8 cellular contexts compared by ENCODE assay signal in genomic region chr17:28571255-28572122, GRCh38. TPM values are rescaled to one million over a fixed set of nuclear protein-coding genes. Genes with fewer than 3 reads are reported as not detected.
DNase-seq lines count a peak whose midpoint lies in the region; ATAC-seq and TF ChIP-seq lines count a peak whose summit lies in the region.

PIGS (minus strand) TSS chr17:28571524; CDS start chr17:28571496, 28 bp downstream.

- TF ChIP-seq CTCF in OCI-LY3 (IDR thresholded peaks at IDR 0.05; ENCODE audit: low read depth, low read length) (no peak), endothelial cell (IDR thresholded peaks at IDR 0.05; ENCODE audit: unreplicated experiment) (no peak), mesothelial cell of epicardium (IDR thresholded peaks at IDR 0.05; ENCODE audit: unreplicated experiment) (no peak)

- H3K27me3 ChIP-seq in HUES64 (ENCODE audit: insufficient read depth, low read length) (peaks cover 18% of the 10 kb centered on the region; the same call in 1 of the 2 replicates), OCI-LY3 (ENCODE audit: low read depth, low read length) (no peaks in the 10 kb centered on the region)

- in situ Hi-C loops in Caki2 (cut with HindIII; ENCODE audit: low pct_unique_long_range_greater_than_20kb, low sequenced_read_pairs): no loop called here

- 2% methylated on average over 57 of the region's 57 CpGs for WGBS in HUES64

- H3K36me3 ChIP-seq in HUES64 (ENCODE audit: insufficient read depth, low read length) (peaks cover 12% of the 10 kb centered on the region; the same call in 1 of the 2 replicates), OCI-LY3 (replicated peaks; ENCODE audit: low read depth, low read length) (peaks cover 40% of the 10 kb centered on the region)

- ATAC-seq in GM21423 (IDR thresholded peaks at IDR 0.05; ENCODE audit: unreplicated experiment): peak; percentile 79

- peaks cover 12% of the 10 kb centered on the region for H3K36me3 Mint-ChIP-seq in endothelial cell (ENCODE audit: low read depth, unreplicated experiment)
- peaks cover 13% of the 10 kb centered on the region for H3K36me3 Mint-ChIP-seq in mesothelial cell of epicardium

- H3K27ac ChIP-seq in HUES64 (ENCODE audit: low read depth, low read length) (peak within 1 kb of the TSS; percentile 59; the same call in 1 of the 2 replicates), OCI-LY3 (ENCODE audit: low read length) (peak within 1 kb of the TSS; percentile 31)

- H3K27me3 Mint-ChIP-seq in endothelial cell (ENCODE audit: unreplicated experiment) (peaks cover 8% of the 10 kb centered on the region), mesothelial cell of epicardium (ENCODE audit: low read depth) (no peaks in the 10 kb centered on the region)

- H3K9me3 Mint-ChIP-seq in endothelial cell (ENCODE audit: unreplicated experiment): no peaks in the 10 kb centered on the region
- H3K9me3 Mint-ChIP-seq in mesothelial cell of epicardium: no peaks in the 10 kb centered on the region

- H3K79me2 ChIP-seq in OCI-LY3 (ENCODE audit: low read length): peaks cover 22% of the 10 kb centered on the region

- H3K9ac ChIP-seq in HUES64 (ENCODE audit: low read depth, low read length): peak within 1 kb of the TSS; percentile 76
- H3K9ac ChIP-seq in OCI-LY3 (ENCODE audit: low read length): peak within 1 kb of the TSS; percentile 68

- peak within 1 kb of the TSS; percentile 75; the same call in 1 of the 2 replicates for H2AFZ ChIP-seq in OCI-LY3 (ENCODE audit: low read depth, low read length)

- H3K4me1 ChIP-seq in HUES64 (ENCODE audit: insufficient read depth, low read length) (peaks cover 3% of the 10 kb centered on the region; the same call in 1 of the 2 replicates), OCI-LY3 (ENCODE audit: low read length) (peaks cover 41% of the 10 kb centered on the region)

- peak within 1 kb of the TSS; percentile 99 for H3K4me3 Mint-ChIP-seq in endothelial cell (ENCODE audit: unreplicated experiment)
- H3K4me3 Mint-ChIP-seq in mesothelial cell of epicardium: peak within 1 kb of the TSS; percentile 90

- H3K9me3 ChIP-seq in HUES64 (ENCODE audit: insufficient read depth, low read depth, low read length): no peaks in the 10 kb centered on the region
- H3K9me3 ChIP-seq in OCI-LY3 (ENCODE audit: insufficient read depth, low read length): no peaks in the 10 kb centered on the region

- H3K4me1 Mint-ChIP-seq in endothelial cell (ENCODE audit: unreplicated experiment) (peaks cover 16% of the 10 kb centered on the region), mesothelial cell of epicardium (peaks cover 27% of the 10 kb centered on the region)

- H4K20me1 ChIP-seq in OCI-LY3 (ENCODE audit: insufficient read depth, low read length): peaks cover 5% of the 10 kb centered on the region

- peak; percentile 82 for DNase-seq in Caki2 (ENCODE audit: low read depth)
- peak; percentile 95 for DNase-seq in activated CD8-positive, alpha-beta memory T cell treated with anti-CD3 and anti-CD28 coated beads, Interleukin-2, amount 50 U/mL, for 48 hours
- peak; percentile 93 for DNase-seq in endothelial cell (ENCODE audit: low spot score)
- peak; percentile 86 to 93 for DNase-seq in mesothelial cell of epicardium (ENCODE audit: low spot score in 2 of 2, unreplicated experiment in 2 of 2)
- DNase-seq in stimulated activated CD8-positive, alpha-beta memory T cell treated with anti-CD3 and anti-CD28 coated beads, Interleukin-15, amount 100 ng/mL, for 4 hours (ENCODE audit: low read depth in 2 of 2): peak; percentile 79 to 83

- H3K4me2 ChIP-seq in OCI-LY3 (ENCODE audit: low read length): peak within 1 kb of the TSS; percentile 89

- H3K27ac Mint-ChIP-seq in endothelial cell (ENCODE audit: unreplicated experiment) (peak within 1 kb of the TSS; percentile 89), mesothelial cell of epicardium (peak within 1 kb of the TSS; percentile 75)

- peak within 1 kb of the TSS; percentile 96 for H3K4me3 ChIP-seq in HUES64 (ENCODE audit: low read length)
- H3K4me3 ChIP-seq in OCI-LY3 (ENCODE audit: low read length): peak within 1 kb of the TSS; percentile 78

RNA-seq across cellular contexts. Expression of gene PIGS, which starts in this region (rescaled TPM):
- total RNA-seq in Caki2 (2014; rRNA removed; shearing (Covaris generic); ENCODE audit: low replicate concordance): 62.5 and 73.2 TPM in 2 replicates
- polyA plus RNA-seq in HUES64 (2013, experiment 1 of 2): 30.4 TPM
- 35.9 TPM for polyA plus RNA-seq in HUES64 (2013, experiment 2 of 2)
- total RNA-seq in endothelial cell (ENCODE audit: unreplicated experiment) (53.6 TPM), mesothelial cell of epicardium (75.2 to 80.7 TPM (median 78.7 TPM) in 3 replicates)

Comparison
In these comparisons a context has a peak if more than half of its experiments do, and no peak if none do; other contexts are left out.
1. Peak in every context shown above with its lines: DNase-seq, ATAC-seq, H3K4me3 ChIP-seq and H3K27ac ChIP-seq.